ENCODE assay signal across 8 cellular contexts in the genomic region with DNA sequence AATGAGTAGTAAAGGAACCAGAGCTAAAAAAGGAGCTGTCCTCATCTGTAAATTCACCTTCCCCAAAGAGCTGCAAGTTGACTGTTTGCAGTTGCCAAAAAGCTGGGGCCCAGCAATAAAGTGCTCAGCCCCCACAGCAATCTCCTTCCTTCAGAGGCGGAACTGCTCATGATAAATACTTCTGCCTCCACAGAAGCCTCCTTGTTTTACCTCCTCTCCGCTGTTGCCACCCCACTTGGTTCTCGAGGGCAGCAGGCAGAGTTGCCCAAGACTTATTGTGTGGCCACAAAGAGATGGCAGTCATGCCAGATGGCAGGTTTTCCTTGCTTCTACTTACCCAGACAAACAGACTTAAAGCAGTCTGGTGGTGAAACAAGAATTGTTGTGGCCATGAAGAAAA.
DNase-seq lines count a peak whose midpoint lies in the region; ATAC-seq, FAIRE-seq and TF ChIP-seq lines count a peak whose summit lies in the region.

No MANE protein-coding gene starts in this region.

- no peak overlapping the region for H2AFZ ChIP-seq in GM23338

- H3K27ac ChIP-seq in GM23338 (ENCODE audit: low read depth) (peak overlapping the region; percentile 34), coronary artery (peak overlapping the region in 1 of 2 donors; percentile 39), kidney (ENCODE audit: low read depth in 2 of 2, low read length in 2 of 2) (no peak overlapping the region)

- no peak overlapping the region for H3K9ac ChIP-seq in kidney (ENCODE audit: low read length in 2 of 2)

- no peaks in the 10 kb centered on the region for H3K9me3 ChIP-seq in kidney (ENCODE audit: control insufficient read depth in 1 of 2, low read length in 2 of 2)

- no peaks in the 10 kb centered on the region for H3K27me3 ChIP-seq in GM23338 (ENCODE audit: insufficient read depth)

- TF ChIP-seq CTCF in GM23338 (conservative IDR thresholded peaks at IDR 0.05; ENCODE audit: low read depth in 2 of 2): no peak
- TF ChIP-seq CTCF in coronary artery (IDR thresholded peaks at IDR 0.05): no peak
- no peak for TF ChIP-seq CTCF in GM13976 (IDR thresholded peaks at IDR 0.05; ENCODE audit: borderline replicate concordance, control extremely low read depth, extremely low read depth, insufficient read depth, missing control alignments)
- no peak for TF ChIP-seq CTCF in kidney (IDR thresholded peaks at IDR 0.05; ENCODE audit: borderline replicate concordance, extremely low read depth, insufficient read depth)

- no peaks in the 10 kb centered on the region for H3K9me3 Mint-ChIP-seq in GM23338

- H3K4me2 ChIP-seq in GM23338: peak overlapping the region; percentile 68

- no peaks in the 10 kb centered on the region for H3K36me3 Mint-ChIP-seq in GM23338 (ENCODE audit: low read depth)

- ATAC-seq in GM23338 (peak; percentile 58), GM21576 (IDR thresholded peaks at IDR 0.05; ENCODE audit: unreplicated experiment) (no peak)

- intact Hi-C loops in kidney (cut with DNase I): no loop called here

- no peaks in the 10 kb centered on the region for H3K27me3 Mint-ChIP-seq in GM23338 (ENCODE audit: insufficient read depth, low read depth, poor library complexity)

- H3K4me3 ChIP-seq in GM23338 (0 out of 2 replicates have a peak overlapping the region, but pooled peaks have one; percentile 17), coronary artery (peak overlapping the region; percentile 33), kidney (ENCODE audit: low read length in 2 of 2) (no peak overlapping the region)

- peak overlapping the region; percentile 93 for H3K27ac Mint-ChIP-seq in GM23338

- DNase-seq in GM23338 (ENCODE audit: low spot score) (peak; percentile 38), SIG-M5 (lab: John Stamatoyannopoulos, UW) (peak; percentile 67), coronary artery (ENCODE audit: low spot score) (no peak), putamen (ENCODE audit: low spot score) (peak; percentile 66), NCI-H1694 treated with DMSO at 0.1 percent for 48 hours (lab: John Stamatoyannopoulos, UW) (no peak), GM13976 (ENCODE audit: low spot score) (no peak), kidney (no peak)

- no peaks in the 10 kb centered on the region for H4K20me1 ChIP-seq in GM23338 (replicated peaks; ENCODE audit: insufficient read depth)

- H3K4me3 Mint-ChIP-seq in GM23338: peak overlapping the region; percentile 42

- H3K9me2 ChIP-seq in GM23338 (ENCODE audit: insufficient read depth): no peaks in the 10 kb centered on the region

- H3F3A ChIP-seq in GM23338 (replicated peaks; ENCODE audit: low read depth): no peaks in the 10 kb centered on the region

- FAIRE-seq in kidney (lab: Jason Lieb, UNC): no peak

- H3K4me1 Mint-ChIP-seq in GM23338: peaks cover 52% of the 10 kb centered on the region

- peaks cover 38% of the 10 kb centered on the region for H3K79me2 ChIP-seq in GM23338 (replicated peaks; ENCODE audit: insufficient read depth)

- in situ Hi-C loops in GM13976 (cut with MboI; ENCODE audit: low sequenced_read_pairs, unreplicated experiment): no loop called here

- peaks cover 23% of the 10 kb centered on the region for H3K4me1 ChIP-seq in GM23338 (ENCODE audit: insufficient read depth)
- H3K4me1 ChIP-seq in kidney (ENCODE audit: control insufficient read depth in 1 of 2, insufficient read depth in 1 of 2, low read depth in 1 of 2, low read length in 2 of 2): peaks cover 0 to 7% of the 10 kb centered on the region in 2 donors

- H3K36me3 ChIP-seq in GM23338 (ENCODE audit: insufficient read depth) (no peaks in the 10 kb centered on the region), kidney (ENCODE audit: control insufficient read depth in 1 of 2, insufficient read depth in 2 of 2, low read length in 2 of 2) (no peaks in the 10 kb centered on the region)

TF ChIP-seq in GM23338, 12 proteins besides CTCF, POLR2A, EP300 and RAD21 (continues in another document):
- TF ChIP-seq, protein P1, sequence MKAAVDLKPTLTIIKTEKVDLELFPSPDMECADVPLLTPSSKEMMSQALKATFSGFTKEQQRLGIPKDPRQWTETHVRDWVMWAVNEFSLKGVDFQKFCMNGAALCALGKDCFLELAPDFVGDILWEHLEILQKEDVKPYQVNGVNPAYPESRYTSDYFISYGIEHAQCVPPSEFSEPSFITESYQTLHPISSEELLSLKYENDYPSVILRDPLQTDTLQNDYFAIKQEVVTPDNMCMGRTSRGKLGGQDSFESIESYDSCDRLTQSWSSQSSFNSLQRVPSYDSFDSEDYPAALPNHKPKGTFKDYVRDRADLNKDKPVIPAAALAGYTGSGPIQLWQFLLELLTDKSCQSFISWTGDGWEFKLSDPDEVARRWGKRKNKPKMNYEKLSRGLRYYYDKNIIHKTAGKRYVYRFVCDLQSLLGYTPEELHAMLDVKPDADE (IDR thresholded peaks at IDR 0.05): no peak
- TF ChIP-seq NANOG (IDR thresholded peaks at IDR 0.05; ENCODE audit: borderline replicate concordance) (no peak), EZH2 (IDR thresholded peaks at IDR 0.05; ENCODE audit: low read depth, unreplicated experiment) (no peak), EZH2phosphoT487 (IDR thresholded peaks at IDR 0.05; ENCODE audit: unreplicated experiment) (no peak)
- TF ChIP-seq, protein P2, sequence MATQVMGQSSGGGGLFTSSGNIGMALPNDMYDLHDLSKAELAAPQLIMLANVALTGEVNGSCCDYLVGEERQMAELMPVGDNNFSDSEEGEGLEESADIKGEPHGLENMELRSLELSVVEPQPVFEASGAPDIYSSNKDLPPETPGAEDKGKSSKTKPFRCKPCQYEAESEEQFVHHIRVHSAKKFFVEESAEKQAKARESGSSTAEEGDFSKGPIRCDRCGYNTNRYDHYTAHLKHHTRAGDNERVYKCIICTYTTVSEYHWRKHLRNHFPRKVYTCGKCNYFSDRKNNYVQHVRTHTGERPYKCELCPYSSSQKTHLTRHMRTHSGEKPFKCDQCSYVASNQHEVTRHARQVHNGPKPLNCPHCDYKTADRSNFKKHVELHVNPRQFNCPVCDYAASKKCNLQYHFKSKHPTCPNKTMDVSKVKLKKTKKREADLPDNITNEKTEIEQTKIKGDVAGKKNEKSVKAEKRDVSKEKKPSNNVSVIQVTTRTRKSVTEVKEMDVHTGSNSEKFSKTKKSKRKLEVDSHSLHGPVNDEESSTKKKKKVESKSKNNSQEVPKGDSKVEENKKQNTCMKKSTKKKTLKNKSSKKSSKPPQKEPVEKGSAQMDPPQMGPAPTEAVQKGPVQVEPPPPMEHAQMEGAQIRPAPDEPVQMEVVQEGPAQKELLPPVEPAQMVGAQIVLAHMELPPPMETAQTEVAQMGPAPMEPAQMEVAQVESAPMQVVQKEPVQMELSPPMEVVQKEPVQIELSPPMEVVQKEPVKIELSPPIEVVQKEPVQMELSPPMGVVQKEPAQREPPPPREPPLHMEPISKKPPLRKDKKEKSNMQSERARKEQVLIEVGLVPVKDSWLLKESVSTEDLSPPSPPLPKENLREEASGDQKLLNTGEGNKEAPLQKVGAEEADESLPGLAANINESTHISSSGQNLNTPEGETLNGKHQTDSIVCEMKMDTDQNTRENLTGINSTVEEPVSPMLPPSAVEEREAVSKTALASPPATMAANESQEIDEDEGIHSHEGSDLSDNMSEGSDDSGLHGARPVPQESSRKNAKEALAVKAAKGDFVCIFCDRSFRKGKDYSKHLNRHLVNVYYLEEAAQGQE (IDR thresholded peaks at IDR 0.05; ENCODE audit: unreplicated experiment): no peak

Comparison
In these comparisons a context has a peak if more than half of its experiments do, and no peak if none do; other contexts are left out.
1. DNase-seq: peak in GM23338 (single experiment), SIG-M5 (single experiment) and putamen (single experiment); none in coronary artery (single experiment), NCI-H1694 treated with DMSO at 0.1 percent for 48 hours (single experiment), GM13976 (single experiment) and kidney (single experiment).
2. H3K4me3 ChIP-seq: peak in GM23338 (single experiment) and coronary artery (single experiment); none in kidney (0 of 2).